8 cellular contexts compared by ENCODE assay signal in genomic region chr6:130018830-130019795, GRCh38. TPM values are rescaled to one million over a fixed set of nuclear protein-coding genes. Genes with fewer than 3 reads are reported as not detected.
A peak's percentile ranks its signal among the peaks of the same experiment; 100 is the strongest.
DNase-seq lines count a peak whose midpoint lies in the region; ATAC-seq and TF ChIP-seq lines count a peak whose summit lies in the region.

No MANE protein-coding gene starts in this region.

- peak overlapping the region; percentile 79 to 93 for H3K4me3 ChIP-seq in ascending aorta

- H3K9me3 ChIP-seq in ascending aorta, result no peaks in the 10 kb centered on the region

- H3K36me3 ChIP-seq in ascending aorta, result no peaks in the 10 kb centered on the region

- DNase-seq in AG08395 (ENCODE audit: low spot score) (peak; percentile 11), SW480 (ENCODE audit: low spot score) (peak; percentile 39), ascending aorta (ENCODE audit: low spot score in 2 of 2) (peak in 1 of 2 donors; percentile 64), hepatic stellate cell (ENCODE audit: low spot score) (peak; percentile 31), putamen (ENCODE audit: low spot score) (peak; percentile 32), NCI-H2196 treated with DMSO at 0.1 percent for 48 hours (lab: John Stamatoyannopoulos, UW; ENCODE audit: unreplicated experiment) (no peak)

- TF ChIP-seq CTCF in ascending aorta (IDR thresholded peaks at IDR 0.05), result no peak

- peak; percentile 31 for ATAC-seq in GM19035 (IDR thresholded peaks at IDR 0.05; ENCODE audit: unreplicated experiment)
- ATAC-seq in HG03439 (IDR thresholded peaks at IDR 0.05; ENCODE audit: unreplicated experiment), result peak; percentile 23

- H3K27me3 ChIP-seq in ascending aorta, result no peaks in the 10 kb centered on the region

- no peaks in the 10 kb centered on the region for H3K4me1 ChIP-seq in ascending aorta

- peak overlapping the region; percentile 76 to 88 for H3K27ac ChIP-seq in ascending aorta

- intact Hi-C loops in ascending aorta (cut with DNase I), result no loop called here

RNA-seq across cellular contexts. Expression of gene L3MBTL3, which starts 0.7 kb away (rescaled TPM):
- total RNA-seq in ascending aorta, result 2.0 TPM
